In genomic region chr19:4081441-4082129, GRCh38 we compare ENCODE assay signal across 18 cellular contexts. TPM values are rescaled to one million over a fixed set of nuclear protein-coding genes. Genes with fewer than 3 reads are reported as not detected.
DNase-seq lines count a peak whose midpoint lies in the region; ATAC-seq and TF ChIP-seq lines count a peak whose summit lies in the region.
"Had no signal": no experiment of that assay in that cellular context is flagged by ENCODE, and none has a peak within 500 bp of the region (broad histone marks: within the 10 kb centered on the region; RNA-seq: fewer than 3 reads in every experiment).

No MANE protein-coding gene starts in this region.

- no peak overlapping the region for H3K27ac Mint-ChIP-seq in activated T-helper 17 cell treated with anti-CD3 and anti-CD28 coated beads, Interleukin-2, amount 50 U/mL, for 72 hours
- peak overlapping the region in 4 of 10 donors; percentile 31 to 71 (median 54) for H3K27ac Mint-ChIP-seq in naive thymus-derived CD8-positive, alpha-beta T cell
- H3K27ac Mint-ChIP-seq: activated T-cell treated with anti-CD3 and anti-CD28 coated beads, Interleukin-2, amount 50 U/mL, for 24 hours had no signal

- H3K4me1 ChIP-seq in mucosa of descending colon (ENCODE audit: low read depth), result peaks cover 32% of the 10 kb centered on the region

- no peaks in the 10 kb centered on the region for H3K27me3 Mint-ChIP-seq in activated T-helper 17 cell treated with anti-CD3 and anti-CD28 coated beads, Interleukin-2, amount 50 U/mL, for 72 hours
- no peaks in the 10 kb centered on the region for H3K27me3 Mint-ChIP-seq in naive thymus-derived CD8-positive, alpha-beta T cell
- H3K27me3 Mint-ChIP-seq: activated T-cell treated with anti-CD3 and anti-CD28 coated beads, Interleukin-2, amount 50 U/mL, for 24 hours; naive B cell had no signal

- POLR2A ChIA-PET in naive thymus-derived CD8-positive, alpha-beta T cell (lab: Charles Lee), result interaction anchor here (0.7 to 2.7 kb wide), 4 partner anchors 8 to 23 kb away, joined by 3 to 18 read pairs (median 9); no protein-coding TSS in a partner anchor

- intact Hi-C loops in mucosa of descending colon (cut with DNase I, micrococcal nuclease), result no loop called here

- H3K36me3 ChIP-seq in mucosa of descending colon (ENCODE audit: low read depth), result no peaks in the 10 kb centered on the region
- H3K36me3 ChIP-seq: heart right ventricle, tibial artery had no signal

- H3K4me1 Mint-ChIP-seq in activated T-helper 17 cell treated with anti-CD3 and anti-CD28 coated beads, Interleukin-2, amount 50 U/mL, for 72 hours, result peaks cover 4% of the 10 kb centered on the region
- peaks cover 12 to 57% (median 48%) of the 10 kb centered on the region in 4 donors for H3K4me1 Mint-ChIP-seq in naive thymus-derived CD8-positive, alpha-beta T cell

- H3K9me3 ChIP-seq in mucosa of descending colon, result no peaks in the 10 kb centered on the region
- H3K9me3 ChIP-seq: heart right ventricle, tibial artery had no signal

- H3K9me3 Mint-ChIP-seq in activated T-helper 17 cell treated with anti-CD3 and anti-CD28 coated beads, Interleukin-2, amount 50 U/mL, for 72 hours, result no peaks in the 10 kb centered on the region
- H3K9me3 Mint-ChIP-seq in naive thymus-derived CD8-positive, alpha-beta T cell, result no peaks in the 10 kb centered on the region
- H3K9me3 Mint-ChIP-seq: activated T-cell treated with anti-CD3 and anti-CD28 coated beads, Interleukin-2, amount 50 U/mL, for 24 hours; naive B cell had no signal

- peak; percentile 26 for DNase-seq in DMS53 (lab: John Stamatoyannopoulos, UW)
- DNase-seq in DMS53 treated with DMSO at 0.1 percent for 48 hours (lab: John Stamatoyannopoulos, UW; ENCODE audit: unreplicated experiment), result no peak
- DNase-seq in Jurkat, Clone E6-1 (ENCODE audit: low read depth, low spot score), result peak; percentile 29
- DNase-seq in mucosa of descending colon, result peak in 1 of 3 donors; percentile 51
- DNase-seq in naive thymus-derived CD8-positive, alpha-beta T cell, result no peak
- DNase-seq in stimulated activated CD4-positive, alpha-beta T cell treated with anti-CD3 and anti-CD28 coated beads, Interleukin-15, amount 100 ng/mL, for 24 hours, result no peak
- DNase-seq: 8988T; activated CD4-positive, alpha-beta T cell treated with anti-CD3 and anti-CD28 coated beads, Interleukin-2, amount 50 U/mL, for 48 hours; activated T-cell treated with anti-CD3 and anti-CD28 coated beads, Interleukin-2, amount 50 U/mL, for 24 hours; DMS79; effector CD4-positive, alpha-beta T cell; heart right ventricle; naive B cell; NCI-H2029; NCI-H524 treated with DMSO at 0.1 percent for 48 hours; tibial artery had no signal

- no peaks in the 10 kb centered on the region for H3K36me3 Mint-ChIP-seq in activated T-helper 17 cell treated with anti-CD3 and anti-CD28 coated beads, Interleukin-2, amount 50 U/mL, for 72 hours (ENCODE audit: low read depth)
- no peaks in the 10 kb centered on the region for H3K36me3 Mint-ChIP-seq in naive thymus-derived CD8-positive, alpha-beta T cell
- H3K36me3 Mint-ChIP-seq: naive B cell had no signal

- no peak overlapping the region for H3K4me3 ChIP-seq in Jurkat, Clone E6-1 (ENCODE audit: low read length)
- no peak overlapping the region for H3K4me3 ChIP-seq in mucosa of descending colon
- H3K4me3 ChIP-seq: heart right ventricle, tibial artery had no signal

- TF ChIP-seq CTCF in mucosa of descending colon (IDR thresholded peaks at IDR 0.05), result no peak

- no peak overlapping the region for H3K4me3 Mint-ChIP-seq in activated T-helper 17 cell treated with anti-CD3 and anti-CD28 coated beads, Interleukin-2, amount 50 U/mL, for 72 hours
- H3K4me3 Mint-ChIP-seq in naive thymus-derived CD8-positive, alpha-beta T cell, result no peak overlapping the region
- H3K4me3 Mint-ChIP-seq: activated T-cell treated with anti-CD3 and anti-CD28 coated beads, Interleukin-2, amount 50 U/mL, for 24 hours; naive B cell had no signal

- ATAC-seq in activated T-helper 17 cell treated with anti-CD3 and anti-CD28 coated beads, Interleukin-2, amount 50 U/mL, for 72 hours (replicated peaks), result peak; percentile 25
- peak; percentile 49 for ATAC-seq in mucosa of descending colon
- no peak for ATAC-seq in naive thymus-derived CD8-positive, alpha-beta T cell
- no peak for ATAC-seq in GM19455 (IDR thresholded peaks at IDR 0.05; ENCODE audit: unreplicated experiment)
- ATAC-seq: heart right ventricle had no signal

RNA-seq across cellular contexts. Expression of gene ZBTB7A, which starts 14.9 kb away (rescaled TPM):
- polyA plus RNA-seq in Jurkat, Clone E6-1 (2012; ENCODE audit: insufficient read depth, insufficient read length), result 8.6 TPM
- 10 to 100 TPM; 38.5 to 41.3 TPM for total RNA-seq in activated T-helper 17 cell treated with anti-CD3 and anti-CD28 coated beads, Interleukin-2, amount 50 U/mL, for 72 hours
- 100 to 1,000 TPM; 104 to 115 (median 112) TPM for total RNA-seq in mucosa of descending colon
- total RNA-seq in naive thymus-derived CD8-positive, alpha-beta T cell, result 10 to 100 TPM; 59.9 TPM
- polyA plus RNA-seq in naive thymus-derived CD8-positive, alpha-beta T cell, result 10 to 100 TPM; 31.3 to 52.2 (median 31.5) TPM

RNA-seq across cellular contexts. Expression of gene MAP2K2, which starts 42.3 kb away (rescaled TPM):
- polyA plus RNA-seq in Jurkat, Clone E6-1 (2012; ENCODE audit: insufficient read depth, insufficient read length), result 198 TPM
- total RNA-seq in activated T-helper 17 cell treated with anti-CD3 and anti-CD28 coated beads, Interleukin-2, amount 50 U/mL, for 72 hours, result 100 to 1,000 TPM; 143 to 155 TPM
- total RNA-seq in mucosa of descending colon, result 100 to 1,000 TPM; 173 to 221 (median 192) TPM
- 100 to 1,000 TPM; 119 to 134 TPM for total RNA-seq in naive thymus-derived CD8-positive, alpha-beta T cell
- 100 to 1,000 TPM in 1 of 3 donors, 10 to 100 TPM in 2; 48.0 to 101 (median 67.3) TPM for polyA plus RNA-seq in naive thymus-derived CD8-positive, alpha-beta T cell

Comparison
In these comparisons a context has a peak if more than half of its experiments do, and no peak if none do; other contexts are left out.
1. DNase-seq: peak in DMS53 (single experiment) and Jurkat, Clone E6-1 (single experiment); none in DMS53 treated with DMSO at 0.1 percent for 48 hours (single experiment), naive thymus-derived CD8-positive, alpha-beta T cell (0 of 10) and stimulated activated CD4-positive, alpha-beta T cell treated with anti-CD3 and anti-CD28 coated beads, Interleukin-15, amount 100 ng/mL, for 24 hours (single experiment).
2. ATAC-seq: peak in activated T-helper 17 cell treated with anti-CD3 and anti-CD28 coated beads, Interleukin-2, amount 50 U/mL, for 72 hours (single experiment) and mucosa of descending colon (single experiment); none in naive thymus-derived CD8-positive, alpha-beta T cell (0 of 2) and GM19455 (single experiment).